38 cellular contexts compared by ENCODE assay signal in the genomic region with DNA sequence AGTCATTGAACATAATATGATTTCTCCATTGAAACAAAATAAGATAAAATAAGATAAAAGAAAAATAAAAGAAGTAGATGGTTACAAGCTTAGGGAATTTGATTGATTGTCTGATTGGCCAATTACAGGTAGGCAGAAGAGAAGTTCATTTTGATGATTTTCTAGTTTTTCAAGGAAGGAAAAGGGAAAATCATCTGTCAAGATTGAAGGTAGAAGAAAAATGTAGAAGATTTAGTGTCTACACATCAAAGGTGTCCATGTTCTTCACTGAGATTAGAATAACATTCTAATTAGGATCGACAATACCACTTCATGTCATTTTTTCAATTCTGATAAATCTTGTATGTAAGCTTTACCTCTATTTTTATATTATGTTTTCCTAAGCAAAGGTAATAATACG.
"Had no signal": no experiment of that assay in that cellular context is flagged by ENCODE, and none has a peak within 500 bp of the region (broad histone marks: within the 10 kb centered on the region; RNA-seq: fewer than 3 reads in every experiment).

No MANE protein-coding gene starts in this region.

- H3K4me1 Mint-ChIP-seq: activated naive CD4-positive, alpha-beta T cell treated with anti-CD3 and anti-CD28 coated beads, Interleukin-2, amount 10 ng/mL, durations not matched to agents 7 days and 5 days; activated naive CD4-positive, alpha-beta T cell treated with anti-CD3 and anti-CD28 coated beads, Interleukin-2, amount 50 U/mL, for 24 hours; activated naive CD8-positive, alpha-beta T cell treated with anti-CD3 and anti-CD28 coated beads for 36 hours; activated naive CD8-positive, alpha-beta T cell treated with anti-CD3 and anti-CD28 coated beads, Interleukin-2, amount 10 ng/mL, durations not matched to agents 7 days and 5 days; activated naive CD8-positive, alpha-beta T cell treated with anti-CD3 and anti-CD28 coated beads, Interleukin-2, amount 50 U/mL, for 24 hours; activated T-helper 17 cell treated with anti-CD3 and anti-CD28 coated beads, Interleukin-2, amount 50 U/mL, for 72 hours; brain; central memory CD8-positive, alpha-beta T cell had no signal

- H3K27me3 ChIP-seq: adrenal gland, ascending aorta, body of pancreas, brain microvascular endothelial cell, breast epithelium, cardiac muscle cell had no signal

- H3K27ac ChIP-seq: adrenal gland, ascending aorta, body of pancreas, brain microvascular endothelial cell, breast epithelium, cardiac muscle cell had no signal

- H3K4me3 ChIP-seq: adrenal gland, ascending aorta, body of pancreas, breast epithelium, cardiac muscle cell had no signal

- H3K4me3 Mint-ChIP-seq: activated naive CD4-positive, alpha-beta T cell treated with anti-CD3 and anti-CD28 coated beads for 36 hours; activated naive CD4-positive, alpha-beta T cell treated with anti-CD3 and anti-CD28 coated beads, Interleukin-2, amount 10 ng/mL, durations not matched to agents 7 days and 5 days; activated naive CD4-positive, alpha-beta T cell treated with anti-CD3 and anti-CD28 coated beads, Interleukin-2, amount 50 U/mL, for 24 hours; activated naive CD8-positive, alpha-beta T cell; activated naive CD8-positive, alpha-beta T cell treated with anti-CD3 and anti-CD28 coated beads for 36 hours; activated naive CD8-positive, alpha-beta T cell treated with anti-CD3 and anti-CD28 coated beads, Interleukin-2, amount 10 ng/mL, durations not matched to agents 7 days and 5 days; activated naive CD8-positive, alpha-beta T cell treated with anti-CD3 and anti-CD28 coated beads, Interleukin-2, amount 50 U/mL, for 24 hours; activated T-cell treated with anti-CD3 and anti-CD28 coated beads, Interleukin-2, amount 50 U/mL, for 24 hours; activated T-cell treated with anti-CD3 and anti-CD28 coated beads, Interleukin-2, amount 50 U/mL, for 4 hours; activated T-cell treated with anti-CD3 and anti-CD28 coated beads, Interleukin-2, amount 50 U/mL, for 72 hours; activated T-helper 1 cell treated with anti-CD3 and anti-CD28 coated beads, Interleukin-12 subunit alpha, Interleukin-12 subunit beta, Interleukin-2, Interleukin-4 antibody, amounts not matched to agents 30 ng/mL and 10 ng/mL and 1 ng/mL, durations not matched to agents 14 hours and 24 hours and 36 hours; activated T-helper 17 cell treated with anti-CD3 and anti-CD28 coated beads, Interleukin-2, amount 50 U/mL, for 72 hours; brain; central memory CD8-positive, alpha-beta T cell had no signal

- DNase-seq: activated effector memory CD4-positive, alpha-beta T cell treated with anti-CD3 and anti-CD28 coated beads, Interleukin-2, amount 50 U/mL, for 16 hours; activated effector memory CD4-positive, alpha-beta T cell treated with Interleukin-2 at 50 U/mL for 16 hours; activated gamma-delta T cell; activated gamma-delta T cell treated with Interleukin-2 at 50 U/mL for 16 hours; activated naive CD4-positive, alpha-beta T cell; activated naive CD4-positive, alpha-beta T cell treated with anti-CD3 and anti-CD28 coated beads for 36 hours; activated naive CD4-positive, alpha-beta T cell treated with anti-CD3 and anti-CD28 coated beads, Interleukin-2, amount 10 ng/mL, durations not matched to agents 7 days and 5 days; activated naive CD4-positive, alpha-beta T cell treated with anti-CD3 and anti-CD28 coated beads, Interleukin-2, amount 50 U/mL, for 16 hours; activated naive CD4-positive, alpha-beta T cell treated with Interleukin-2 at 50 U/mL for 16 hours; activated naive CD8-positive, alpha-beta T cell treated with anti-CD3 and anti-CD28 coated beads for 36 hours; activated naive CD8-positive, alpha-beta T cell treated with anti-CD3 and anti-CD28 coated beads, Interleukin-2, amount 10 ng/mL, durations not matched to agents 7 days and 5 days; activated naive CD8-positive, alpha-beta T cell treated with anti-CD3 and anti-CD28 coated beads, Interleukin-2, amount 50 U/mL, for 24 hours; activated T-cell treated with anti-CD3 and anti-CD28 coated beads, Interleukin-2, amount 50 U/mL, for 1 hour; activated T-cell treated with anti-CD3 and anti-CD28 coated beads, Interleukin-2, amount 50 U/mL, for 24 hours; activated T-cell treated with anti-CD3 and anti-CD28 coated beads, Interleukin-2, amount 50 U/mL, for 4 hours; activated T-cell treated with anti-CD3 and anti-CD28 coated beads, Interleukin-2, amount 50 U/mL, for 48 hours; activated T-cell treated with anti-CD3 and anti-CD28 coated beads, Interleukin-2, amount 50 U/mL, for 72 hours; adrenal gland; amniotic stem cell; amygdala; anterior cingulate cortex; aorta; body of pancreas; brain microvascular endothelial cell; caudate nucleus; central memory CD4-positive, alpha-beta T cell; cerebellar nuclear complex had no signal

- H3K36me3 ChIP-seq: adrenal gland, ascending aorta, brain microvascular endothelial cell, breast epithelium, cardiac muscle cell had no signal

- H3K9me3 Mint-ChIP-seq: activated naive CD8-positive, alpha-beta T cell treated with anti-CD3 and anti-CD28 coated beads, Interleukin-2, amount 10 ng/mL, durations not matched to agents 7 days and 5 days; activated naive CD8-positive, alpha-beta T cell treated with anti-CD3 and anti-CD28 coated beads, Interleukin-2, amount 50 U/mL, for 24 hours; activated T-helper 1 cell treated with anti-CD3 and anti-CD28 coated beads, Interleukin-12 subunit alpha, Interleukin-12 subunit beta, Interleukin-2, Interleukin-4 antibody, amounts not matched to agents 30 ng/mL and 10 ng/mL and 1 ng/mL, durations not matched to agents 14 hours and 24 hours and 36 hours; brain had no signal

- H3K9me3 ChIP-seq: adrenal gland, ascending aorta, body of pancreas, breast epithelium had no signal

- H3K27ac Mint-ChIP-seq: activated naive CD4-positive, alpha-beta T cell treated with anti-CD3 and anti-CD28 coated beads for 36 hours; activated naive CD4-positive, alpha-beta T cell treated with anti-CD3 and anti-CD28 coated beads, Interleukin-2, amount 10 ng/mL, durations not matched to agents 7 days and 5 days; activated naive CD4-positive, alpha-beta T cell treated with anti-CD3 and anti-CD28 coated beads, Interleukin-2, amount 50 U/mL, for 24 hours; activated naive CD4-positive, alpha-beta T cell treated with anti-CD3 and anti-CD28 coated beads, Interleukin-2, amount 50 U/mL, for 72 hours; activated naive CD8-positive, alpha-beta T cell; activated naive CD8-positive, alpha-beta T cell treated with anti-CD3 and anti-CD28 coated beads for 36 hours; activated naive CD8-positive, alpha-beta T cell treated with anti-CD3 and anti-CD28 coated beads, Interleukin-2, amount 10 ng/mL, durations not matched to agents 7 days and 5 days; activated naive CD8-positive, alpha-beta T cell treated with anti-CD3 and anti-CD28 coated beads, Interleukin-2, amount 50 U/mL, for 24 hours; activated T-cell treated with anti-CD3 and anti-CD28 coated beads, Interleukin-2, amount 50 U/mL, for 24 hours; activated T-cell treated with anti-CD3 and anti-CD28 coated beads, Interleukin-2, amount 50 U/mL, for 72 hours; activated T-helper 1 cell treated with anti-CD3 and anti-CD28 coated beads, Interleukin-12 subunit alpha, Interleukin-12 subunit beta, Interleukin-2, Interleukin-4 antibody, amounts not matched to agents 30 ng/mL and 10 ng/mL and 1 ng/mL, durations not matched to agents 14 hours and 24 hours and 36 hours; activated T-helper 17 cell treated with anti-CD3 and anti-CD28 coated beads, Interleukin-2, amount 50 U/mL, for 72 hours; activated T-helper 2 cell treated with anti-CD3 and anti-CD28 coated beads, Interferon-gamma antibody, Interleukin-2, Interleukin-4, amounts not matched to agents 10 μg/mL and 5 μg/mL and 100 μg/mL, durations not matched to agents 14 hours and 24 hours and 36 hours; brain had no signal

- H3K27me3 Mint-ChIP-seq: activated naive CD4-positive, alpha-beta T cell treated with anti-CD3 and anti-CD28 coated beads, Interleukin-2, amount 10 ng/mL, durations not matched to agents 7 days and 5 days; activated naive CD4-positive, alpha-beta T cell treated with anti-CD3 and anti-CD28 coated beads, Interleukin-2, amount 50 U/mL, for 24 hours; activated naive CD8-positive, alpha-beta T cell; activated naive CD8-positive, alpha-beta T cell treated with anti-CD3 and anti-CD28 coated beads for 36 hours; activated naive CD8-positive, alpha-beta T cell treated with anti-CD3 and anti-CD28 coated beads, Interleukin-2, amount 10 ng/mL, durations not matched to agents 7 days and 5 days; activated naive CD8-positive, alpha-beta T cell treated with anti-CD3 and anti-CD28 coated beads, Interleukin-2, amount 50 U/mL, for 24 hours; activated T-cell treated with anti-CD3 and anti-CD28 coated beads, Interleukin-2, amount 50 U/mL, for 24 hours; activated T-helper 17 cell treated with anti-CD3 and anti-CD28 coated beads, Interleukin-2, amount 50 U/mL, for 72 hours; brain; central memory CD8-positive, alpha-beta T cell had no signal

- H3K36me3 Mint-ChIP-seq: activated naive CD4-positive, alpha-beta T cell treated with anti-CD3 and anti-CD28 coated beads, Interleukin-2, amount 10 ng/mL, durations not matched to agents 7 days and 5 days; activated naive CD4-positive, alpha-beta T cell treated with anti-CD3 and anti-CD28 coated beads, Interleukin-2, amount 50 U/mL, for 24 hours; activated naive CD4-positive, alpha-beta T cell treated with anti-CD3 and anti-CD28 coated beads, Interleukin-2, amount 50 U/mL, for 72 hours; activated naive CD8-positive, alpha-beta T cell; activated naive CD8-positive, alpha-beta T cell treated with anti-CD3 and anti-CD28 coated beads for 36 hours; activated naive CD8-positive, alpha-beta T cell treated with anti-CD3 and anti-CD28 coated beads, Interleukin-2, amount 10 ng/mL, durations not matched to agents 7 days and 5 days; brain had no signal
